In genomic region chr6:11762782-11763459, GRCh38 we compare ENCODE assay signal across 15 cellular contexts. TPM values are rescaled to one million over a fixed set of nuclear protein-coding genes. Genes with fewer than 3 reads are reported as not detected.
A peak's percentile ranks its signal among the peaks of the same experiment; 100 is the strongest.
DNase-seq lines count a peak whose midpoint lies in the region; ATAC-seq and TF ChIP-seq lines count a peak whose summit lies in the region.
"Had no signal": no experiment of that assay in that cellular context is flagged by ENCODE, and none has a peak within 500 bp of the region (broad histone marks: within the 10 kb centered on the region; RNA-seq: fewer than 3 reads in every experiment).

No MANE protein-coding gene starts in this region.

- DNase-seq in HT-29 (ENCODE audit: low spot score) (peak; percentile 51), colonic mucosa (no peak), left lung (no peak), NCI-H524 treated with DMSO at 0.1 percent for 48 hours (lab: John Stamatoyannopoulos, UW) (no peak), RWPE1 (ENCODE audit: low spot score) (no peak), NCI-H1694 (lab: John Stamatoyannopoulos, UW) (no peak)
- DNase-seq: activated CD4-positive, alpha-beta T cell treated with anti-CD3 and anti-CD28 coated beads for 48 hours; activated T-cell treated with anti-CD3 and anti-CD28 coated beads, Interleukin-2, amount 50 U/mL, for 48 hours; amygdala; natural killer cell; NK-92 treated with Interleukin-12 subunit alpha and Interleukin-12 subunit beta, amount 100 ng/mL, for 24 hours; stimulated activated naive CD4-positive, alpha-beta T cell had no signal

- no peaks in the 10 kb centered on the region for H3K36me3 ChIP-seq in colonic mucosa
- no peaks in the 10 kb centered on the region for H3K36me3 ChIP-seq in left lung
- no peaks in the 10 kb centered on the region for H3K36me3 ChIP-seq in skeletal muscle tissue (ENCODE audit: control insufficient read depth in 3 of 3, insufficient read depth in 3 of 3, low read length in 3 of 3)

- H3K27ac ChIP-seq in colonic mucosa: peak overlapping the region; percentile 10
- H3K27ac ChIP-seq in left lung: peak overlapping the region in 1 of 2 donors; percentile 53
- peak overlapping the region; percentile 1 for H3K27ac ChIP-seq in skeletal muscle tissue (ENCODE audit: low read depth, low read length)
- H3K27ac ChIP-seq in RWPE1: no peak overlapping the region

- TF ChIP-seq CTCF in colonic mucosa (IDR thresholded peaks at IDR 0.05) (no peak), left lung (IDR thresholded peaks at IDR 0.05) (no peak), RWPE1 (conservative IDR thresholded peaks at IDR 0.05; ENCODE audit: low read depth) (no peak)

- H3K9me3 ChIP-seq in colonic mucosa (no peaks in the 10 kb centered on the region), left lung (peaks cover 0 to under 1% of the 10 kb centered on the region in 2 donors), skeletal muscle tissue (ENCODE audit: control insufficient read depth in 3 of 3, low read length in 3 of 3) (no peaks in the 10 kb centered on the region)

- H3K27me3 ChIP-seq in colonic mucosa: no peaks in the 10 kb centered on the region
- H3K27me3 ChIP-seq in left lung: no peaks in the 10 kb centered on the region
- H3K27me3 ChIP-seq in skeletal muscle tissue (ENCODE audit: control insufficient read depth in 3 of 3, insufficient read depth in 3 of 3, low read length in 3 of 3): no peaks in the 10 kb centered on the region

- H3K9ac ChIP-seq in colonic mucosa (ENCODE audit: low read depth in 2 of 2, low read length in 2 of 2): peak overlapping the region in 1 of 2 donors; percentile 43
- H3K9ac ChIP-seq in skeletal muscle tissue (ENCODE audit: low read depth in 1 of 3, low read length in 3 of 3): no peak overlapping the region

- ATAC-seq in left lung: peak; percentile 57
- no peak for ATAC-seq in HG02870 (IDR thresholded peaks at IDR 0.05; ENCODE audit: unreplicated experiment)
- ATAC-seq: natural killer cell, sciatic nerve had no signal

- CTCF ChIA-PET in RWPE1 (lab: Yijun Ruan, JAX): interaction anchor here (0.6 kb wide), 1 partner anchor 82 kb away, joined by 3 read pairs; no protein-coding TSS in a partner anchor

- intact Hi-C loops in colonic mucosa (cut with DNase I) (no loop called here), left lung (cut with DNase I) (no loop called here)

- peaks cover 4% of the 10 kb centered on the region for H3K4me1 ChIP-seq in colonic mucosa
- peaks cover 12 to 22% of the 10 kb centered on the region in 2 donors for H3K4me1 ChIP-seq in left lung
- H3K4me1 ChIP-seq in skeletal muscle tissue (ENCODE audit: control insufficient read depth in 3 of 3, insufficient read depth in 3 of 3, low read length in 3 of 3): no peaks in the 10 kb centered on the region

- POLR2A ChIA-PET in RWPE1 (lab: Yijun Ruan, JAX; ENCODE audit: low non-redundant PET): no interaction called here

- H3K4me3 ChIP-seq in colonic mucosa (no peak overlapping the region), left lung (no peak overlapping the region), skeletal muscle tissue (ENCODE audit: low read length in 3 of 3) (no peak overlapping the region)

RNA-seq across cellular contexts. Expression of gene ADTRP, which starts 15.7 kb away (rescaled TPM):
- 0.13 and 0.83 TPM in 2 replicates for total RNA-seq in HT-29 (2014; rRNA removed; shearing (Covaris generic))
- 10 to 100 TPM; 56.6 to 79.9 TPM for total RNA-seq in colonic mucosa
- total RNA-seq in left lung: 10 to 100 TPM in 1 of 2 donors, 1 to 10 TPM in 1; 7.1 to 11.4 TPM
- total RNA-seq in skeletal muscle tissue: under 0.01 TPM

Comparison
In these comparisons a context has a peak if more than half of its experiments do, and no peak if none do; other contexts are left out.
1. RNA of gene ADTRP, which starts 15.7 kb away (total RNA-seq): 56.6 to 79.9 TPM in colonic mucosa; 7.1 to 11.4 TPM in left lung, 0.13 to 0.83 TPM in HT-29 and under 0.01 TPM in skeletal muscle tissue (single experiment); every median in the first group is over 4 times any median in the second.